In genomic region chr20:41364967-41365765, GRCh38 we compare ENCODE assay signal across 18 cellular contexts. TPM values are rescaled to one million over a fixed set of nuclear protein-coding genes. Genes with fewer than 3 reads are reported as not detected.
DNase-seq lines count a peak whose midpoint lies in the region; ATAC-seq, FAIRE-seq and TF ChIP-seq lines count a peak whose summit lies in the region.
"Had no signal": no experiment of that assay in that cellular context is flagged by ENCODE, and none has a peak within 500 bp of the region (broad histone marks: within the 10 kb centered on the region; RNA-seq: fewer than 3 reads in every experiment).

No MANE protein-coding gene starts in this region.

- H3K4me3 ChIP-seq in endodermal cell (ENCODE audit: low read length) (no peak overlapping the region), psoas muscle (peak overlapping the region; percentile 53)

- intact Hi-C loops in CD4-positive, alpha-beta T cell (cut with DNase I, micrococcal nuclease): no loop called here
- intact Hi-C loops in psoas muscle (cut with DNase I): loop anchor here in 1 of 2 donors (5.0 kb wide), 1 partner anchor 32 kb away; no protein-coding TSS in a partner anchor

- DNase-seq in CD4-positive, alpha-beta T cell: no peak
- DNase-seq in HTR-8/SVneo (ENCODE audit: insufficient read length, low spot score) (no peak), endodermal cell (no peak), psoas muscle (no peak), osteocyte (ENCODE audit: extremely low spot score, unreplicated experiment) (no peak), NOMO-1 treated with DMSO at 0.1 percent for 48 hours (lab: John Stamatoyannopoulos, UW; ENCODE audit: unreplicated experiment) (no peak), AG20443 (ENCODE audit: low spot score) (no peak), KBM-7 (no peak)
- DNase-seq: activated CD4-positive, alpha-beta T cell treated with anti-CD3 and anti-CD28 coated beads, Interleukin-2, amount 50 U/mL, for 4 hours; activated T-cell treated with anti-CD3 and anti-CD28 coated beads, Interleukin-2, amount 50 U/mL, for 1 hour; Calu3; effector memory CD4-positive, alpha-beta T cell; GF-D8; HCEC 1CT; MV-4-11; PC-3 had no signal

- H3K9me3 Mint-ChIP-seq in CD4-positive, alpha-beta T cell: no peaks in the 10 kb centered on the region
- no peaks in the 10 kb centered on the region for H3K9me3 Mint-ChIP-seq in endodermal cell
- no peaks in the 10 kb centered on the region for H3K9me3 Mint-ChIP-seq in osteocyte (ENCODE audit: unreplicated experiment)
- H3K9me3 Mint-ChIP-seq: activated naive CD4-positive, alpha-beta T cell treated with anti-CD3 and anti-CD28 coated beads, Interleukin-2, amount 50 U/mL, for 72 hours had no signal

- H3K9me3 ChIP-seq in CD4-positive, alpha-beta T cell (ENCODE audit: control insufficient read depth, low read length): no peaks in the 10 kb centered on the region
- H3K9me3 ChIP-seq in endodermal cell (ENCODE audit: control insufficient read depth, low read length) (no peaks in the 10 kb centered on the region), psoas muscle (no peaks in the 10 kb centered on the region)

- in situ Hi-C loops in KBM-7 (cut with MboI; ENCODE audit: low pct_unique_long_range_greater_than_20kb, low sequenced_read_pairs): no loop called here

- ATAC-seq in CD4-positive, alpha-beta T cell (ENCODE audit: poor library complexity): no peak
- no peak for ATAC-seq in psoas muscle
- ATAC-seq: SK-N-SH treated with all-trans-retinoic acid at 6 μM for 48 hours had no signal

- peaks cover 41% of the 10 kb centered on the region for H3K27me3 ChIP-seq in CD4-positive, alpha-beta T cell (ENCODE audit: control insufficient read depth, insufficient read depth, low read length)
- H3K27me3 ChIP-seq in endodermal cell (ENCODE audit: control insufficient read depth, insufficient read depth, low read length, poor library complexity, severe bottlenecking) (peaks cover 53% of the 10 kb centered on the region), psoas muscle (ENCODE audit: insufficient read depth in 3 of 3, low read length in 2 of 3) (peaks cover 0 to 29% (median 14%) of the 10 kb centered on the region in 3 donors)

- no peaks in the 10 kb centered on the region for H3K4me1 ChIP-seq in endodermal cell (ENCODE audit: control insufficient read depth, insufficient read depth, low read length)
- peaks cover 9% of the 10 kb centered on the region for H3K4me1 ChIP-seq in psoas muscle

- POLR2A ChIA-PET in CD4-positive, alpha-beta T cell (lab: Charles Lee): no interaction called here

- peaks cover 8% of the 10 kb centered on the region for H3K4me1 Mint-ChIP-seq in CD4-positive, alpha-beta T cell (ENCODE audit: low read depth)
- peaks cover 6% of the 10 kb centered on the region for H3K4me1 Mint-ChIP-seq in endodermal cell
- H3K4me1 Mint-ChIP-seq in osteocyte (ENCODE audit: unreplicated experiment): peaks cover 9% of the 10 kb centered on the region

- H3K36me3 ChIP-seq in endodermal cell (ENCODE audit: control insufficient read depth, insufficient read depth, low read length) (no peaks in the 10 kb centered on the region), psoas muscle (ENCODE audit: insufficient read depth in 1 of 2, low read depth in 1 of 2) (no peaks in the 10 kb centered on the region)

- peaks cover 39% of the 10 kb centered on the region for H3K27me3 Mint-ChIP-seq in CD4-positive, alpha-beta T cell
- H3K27me3 Mint-ChIP-seq in endodermal cell (ENCODE audit: insufficient read depth) (peaks cover 50% of the 10 kb centered on the region), osteocyte (ENCODE audit: unreplicated experiment) (peaks cover 22% of the 10 kb centered on the region)

- 84 to 93% methylated on average over 15 to 19 of the region's 19 CpGs for WGBS in endodermal cell (ENCODE audit: insufficient coverage in 1 of 2, insufficient read length in 1 of 2), 2 experiments
- WGBS in psoas muscle, 3 donors: 73 to 85% (median 85%) methylated on average over 19 of the region's 19 CpGs

- CTCF ChIA-PET in CD4-positive, alpha-beta T cell (lab: Charles Lee): no interaction called here

- FAIRE-seq in HTR-8/SVneo (lab: Jason Lieb, UNC): peak; percentile 57

- no peak for TF ChIP-seq CTCF in CD4-positive, alpha-beta T cell (IDR thresholded peaks at IDR 0.05)
- TF ChIP-seq CTCF in endodermal cell (conservative IDR thresholded peaks at IDR 0.05): no peak
- TF ChIP-seq CTCF in psoas muscle (IDR thresholded peaks at IDR 0.05): no peak
- TF ChIP-seq CTCF in osteocyte (IDR thresholded peaks at IDR 0.05): no peak

- no peak overlapping the region for H3K27ac ChIP-seq in CD4-positive, alpha-beta T cell (ENCODE audit: low read depth, low read length)
- H3K27ac ChIP-seq in endodermal cell (ENCODE audit: low read depth, low read length): no peak overlapping the region
- H3K27ac ChIP-seq in psoas muscle: no peak overlapping the region

- H3K36me3 Mint-ChIP-seq in CD4-positive, alpha-beta T cell (ENCODE audit: low read depth): no peaks in the 10 kb centered on the region
- H3K36me3 Mint-ChIP-seq in endodermal cell (ENCODE audit: low read depth) (no peaks in the 10 kb centered on the region), osteocyte (ENCODE audit: unreplicated experiment) (no peaks in the 10 kb centered on the region)

- H3K9ac ChIP-seq in endodermal cell (ENCODE audit: extremely low read depth, low read length, poor library complexity, severe bottlenecking): no peak overlapping the region

- H3K4me3 Mint-ChIP-seq in CD4-positive, alpha-beta T cell: peak overlapping the region; percentile 56
- peak overlapping the region; percentile 41 for H3K4me3 Mint-ChIP-seq in endodermal cell
- no peak overlapping the region for H3K4me3 Mint-ChIP-seq in osteocyte (ENCODE audit: unreplicated experiment)

- no peak overlapping the region for H3K27ac Mint-ChIP-seq in CD4-positive, alpha-beta T cell
- H3K27ac Mint-ChIP-seq in endodermal cell (no peak overlapping the region), osteocyte (ENCODE audit: unreplicated experiment) (no peak overlapping the region)

RNA-seq across cellular contexts. Expression of gene EMILIN3, which starts 1.5 kb away (rescaled TPM):
- under 1 TPM; 0.11 to 0.22 TPM for total RNA-seq in CD4-positive, alpha-beta T cell
- total RNA-seq in endodermal cell (1 to 10 TPM; 5.3 to 9.6 TPM), psoas muscle (1 to 10 TPM in 1 of 4 donors, under 1 TPM in 2, not detected in 1; 0.12 to 1.1 (median 0.23) TPM), osteocyte (1.5 and 2.1 TPM in 2 replicates)
- 9.3 TPM for polyA plus RNA-seq in endodermal cell (2013, experiment 1 of 2)
- 8.2 TPM for polyA plus RNA-seq in endodermal cell (2013, experiment 2 of 2)
- polyA plus RNA-seq in psoas muscle: 1 to 10 TPM in 1 of 3 donors, under 1 TPM in 2; 0.15 to 1.5 (median 0.70) TPM
- total RNA-seq: Calu3, PC-3 had no signal

RNA-seq across cellular contexts. Expression of gene LPIN3, which starts 24.5 kb away (rescaled TPM):
- 1 to 10 TPM; 1.9 to 2.4 TPM for total RNA-seq in CD4-positive, alpha-beta T cell
- 10 to 100 TPM; 13.1 to 13.2 TPM for total RNA-seq in endodermal cell
- 7.1 TPM for polyA plus RNA-seq in endodermal cell (2013, experiment 1 of 2)
- polyA plus RNA-seq in endodermal cell (2013, experiment 2 of 2): 6.8 TPM
- total RNA-seq in psoas muscle: 1 to 10 TPM in 3 of 4 donors, under 1 TPM in 1; 0.57 to 2.4 (median 1.3) TPM
- 1 to 10 TPM; 1.1 to 3.0 (median 2.0) TPM for polyA plus RNA-seq in psoas muscle
- total RNA-seq in osteocyte: 2.9 and 3.2 TPM in 2 replicates

RNA-seq across cellular contexts. Expression of gene ZHX3, which starts 47.6 kb away (rescaled TPM):
- 1 to 10 TPM; 6.6 to 7.6 TPM for total RNA-seq in CD4-positive, alpha-beta T cell
- total RNA-seq in endodermal cell (1 to 10 TPM; 5.4 to 5.5 TPM), psoas muscle (10 to 100 TPM; 39.6 to 47.7 (median 45.2) TPM), osteocyte (43.1 and 44.5 TPM in 2 replicates)
- 8.3 TPM for polyA plus RNA-seq in endodermal cell (2013, experiment 1 of 2)
- 6.9 TPM for polyA plus RNA-seq in endodermal cell (2013, experiment 2 of 2)
- 10 to 100 TPM in 2 of 3 donors, 1 to 10 TPM in 1; 7.0 to 30.2 (median 10.5) TPM for polyA plus RNA-seq in psoas muscle
